21 cellular contexts compared by ENCODE assay signal in the genomic region with DNA sequence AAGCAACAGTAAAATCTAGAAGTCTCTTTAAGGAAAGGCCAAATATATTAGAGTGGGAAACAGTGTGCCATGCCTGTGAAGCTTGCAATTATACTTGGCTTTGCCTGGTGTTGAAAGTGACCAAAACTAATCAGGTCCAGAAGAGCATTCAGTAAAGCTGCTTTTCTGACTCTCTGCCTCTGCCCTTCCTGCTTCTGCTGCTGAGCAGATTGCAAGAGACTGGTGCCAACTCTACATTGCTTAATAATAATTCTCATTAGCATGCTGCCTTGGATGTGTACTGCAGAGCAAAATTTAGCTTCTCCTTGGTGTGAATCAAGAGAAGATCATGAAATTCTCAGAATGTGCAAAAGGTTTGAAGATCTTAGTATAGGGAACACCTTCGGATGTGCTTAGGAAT.
"Had no signal": no experiment of that assay in that cellular context is flagged by ENCODE, and none has a peak within 500 bp of the region (broad histone marks: within the 10 kb centered on the region; RNA-seq: fewer than 3 reads in every experiment).

No MANE protein-coding gene starts in this region.

- H3K4me3 ChIP-seq: esophagus squamous epithelium, ovary, psoas muscle, skin epidermis, tibial nerve had no signal

- DNase-seq: activated CD4-positive, alpha-beta T cell treated with anti-CD3 and anti-CD28 coated beads for 1 hour; activated CD4-positive, alpha-beta T cell treated with anti-CD3 and anti-CD28 coated beads, Interleukin-2, amount 50 U/mL, for 48 hours; activated CD8-positive, alpha-beta memory T cell treated with anti-CD3 and anti-CD28 coated beads, Interleukin-2, amount 10 ng/mL, durations not matched to agents 7 days and 5 days; activated naive CD4-positive, alpha-beta T cell; activated naive CD8-positive, alpha-beta T cell treated with anti-CD3 and anti-CD28 coated beads for 36 hours; activated T-cell treated with anti-CD3 and anti-CD28 coated beads, Interleukin-2, amount 50 U/mL, for 1 hour; brain microvascular endothelial cell; dermis blood vessel endothelial cell; effector memory CD8-positive, alpha-beta T cell; esophagus squamous epithelium; foreskin fibroblast; mesendoderm; naive thymus-derived CD8-positive, alpha-beta T cell; ovary; psoas muscle; right cardiac atrium; stimulated activated naive CD8-positive, alpha-beta T cell treated with anti-CD3 and anti-CD28 coated beads, Interleukin-15, Interleukin-2, amounts not matched to agents 100 U/mL and 50 U/mL, for 24 hours; WERI-Rb-1 had no signal

- H3K27ac ChIP-seq: brain microvascular endothelial cell, esophagus squamous epithelium, ovary, psoas muscle, skin epidermis, tibial nerve, WERI-Rb-1 had no signal

- ATAC-seq: activated CD8-positive, alpha-beta memory T cell treated with anti-CD3 and anti-CD28 coated beads, Interleukin-2, amount 10 ng/mL, durations not matched to agents 7 days and 5 days; activated T-helper 17 cell treated with anti-CD3 and anti-CD28 coated beads, Interleukin-2, amount 50 U/mL, for 72 hours; effector memory CD8-positive, alpha-beta T cell; naive thymus-derived CD8-positive, alpha-beta T cell; psoas muscle; stimulated activated naive CD8-positive, alpha-beta T cell treated with anti-CD3 and anti-CD28 coated beads, Interleukin-15, Interleukin-2, amounts not matched to agents 100 U/mL and 50 U/mL, for 24 hours had no signal

- H3K27me3 ChIP-seq: brain microvascular endothelial cell, esophagus squamous epithelium, ovary, tibial nerve had no signal
